19 cellular contexts compared by ENCODE assay signal in the genomic region with DNA sequence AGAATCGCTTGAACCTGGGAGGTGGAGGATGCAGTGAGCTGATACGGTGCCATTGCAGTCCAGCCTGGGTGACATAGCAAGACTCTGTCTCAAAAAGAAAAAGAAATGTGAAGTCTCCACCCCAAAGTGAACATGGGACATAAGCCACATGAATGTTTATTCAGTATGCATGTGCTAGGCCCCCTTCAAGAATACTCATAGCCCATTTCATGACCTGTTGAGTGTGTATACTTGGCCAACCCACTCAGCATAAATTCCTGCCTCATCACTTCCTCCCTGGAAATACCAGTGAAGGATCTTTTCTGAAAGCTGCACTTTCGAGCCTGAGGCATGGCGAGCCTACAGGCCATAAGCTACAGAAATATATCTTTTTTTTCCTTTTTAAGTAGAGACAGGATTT. TPM values are rescaled to one million over a fixed set of nuclear protein-coding genes. Genes with fewer than 3 reads are reported as not detected.
"Had no signal": no experiment of that assay in that cellular context is flagged by ENCODE, and none has a peak within 500 bp of the region (broad histone marks: within the 10 kb centered on the region; RNA-seq: fewer than 3 reads in every experiment).

No MANE protein-coding gene starts in this region.

RNA-seq across cellular contexts. Expression of a gene that starts 6.8 kb away (rescaled TPM):
- total RNA-seq: activated naive CD4-positive, alpha-beta T cell treated with anti-CD3 and anti-CD28 coated beads for 36 hours; activated naive CD4-positive, alpha-beta T cell treated with anti-CD3 and anti-CD28 coated beads, Interleukin-2, amount 50 U/mL, for 72 hours; activated naive CD8-positive, alpha-beta T cell treated with anti-CD3 and anti-CD28 coated beads for 36 hours; activated naive CD8-positive, alpha-beta T cell treated with anti-CD3 and anti-CD28 coated beads, Interleukin-2, amount 10 ng/mL, durations not matched to agents 7 days and 5 days; activated T-cell treated with anti-CD3 and anti-CD28 coated beads, Interleukin-2, amount 50 U/mL, for 4 hours; activated T-cell treated with anti-CD3 and anti-CD28 coated beads, Interleukin-2, amount 50 U/mL, for 72 hours; activated T-helper 1 cell treated with anti-CD3 and anti-CD28 coated beads, Interleukin-12 subunit alpha, Interleukin-12 subunit beta, Interleukin-2, Interleukin-4 antibody, amounts not matched to agents 30 ng/mL and 10 ng/mL and 1 ng/mL, durations not matched to agents 14 hours and 24 hours and 36 hours; activated T-helper 17 cell treated with anti-CD3 and anti-CD28 coated beads, Interleukin-2, amount 50 U/mL, for 72 hours; activated T-helper 2 cell treated with anti-CD3 and anti-CD28 coated beads, Interferon-gamma antibody, Interleukin-2, Interleukin-4, amounts not matched to agents 10 μg/mL and 5 μg/mL and 100 μg/mL, durations not matched to agents 14 hours and 24 hours and 36 hours; adrenal gland; aorta; ascending aorta; astrocyte; body of pancreas; breast epithelium; bronchial epithelial cell; cardiac muscle cell; cardiac septum had no signal
- polyA plus RNA-seq: adrenal gland, aorta, cardiac muscle cell had no signal

RNA-seq across cellular contexts. Expression of a gene that starts 18.0 kb away (rescaled TPM):
- total RNA-seq: activated naive CD4-positive, alpha-beta T cell treated with anti-CD3 and anti-CD28 coated beads for 36 hours; activated naive CD4-positive, alpha-beta T cell treated with anti-CD3 and anti-CD28 coated beads, Interleukin-2, amount 50 U/mL, for 72 hours; activated naive CD8-positive, alpha-beta T cell treated with anti-CD3 and anti-CD28 coated beads for 36 hours; activated naive CD8-positive, alpha-beta T cell treated with anti-CD3 and anti-CD28 coated beads, Interleukin-2, amount 10 ng/mL, durations not matched to agents 7 days and 5 days; activated T-cell treated with anti-CD3 and anti-CD28 coated beads, Interleukin-2, amount 50 U/mL, for 4 hours; activated T-cell treated with anti-CD3 and anti-CD28 coated beads, Interleukin-2, amount 50 U/mL, for 72 hours; activated T-helper 1 cell treated with anti-CD3 and anti-CD28 coated beads, Interleukin-12 subunit alpha, Interleukin-12 subunit beta, Interleukin-2, Interleukin-4 antibody, amounts not matched to agents 30 ng/mL and 10 ng/mL and 1 ng/mL, durations not matched to agents 14 hours and 24 hours and 36 hours; activated T-helper 17 cell treated with anti-CD3 and anti-CD28 coated beads, Interleukin-2, amount 50 U/mL, for 72 hours; activated T-helper 2 cell treated with anti-CD3 and anti-CD28 coated beads, Interferon-gamma antibody, Interleukin-2, Interleukin-4, amounts not matched to agents 10 μg/mL and 5 μg/mL and 100 μg/mL, durations not matched to agents 14 hours and 24 hours and 36 hours; adrenal gland; aorta; ascending aorta; body of pancreas; breast epithelium; bronchial epithelial cell; cardiac muscle cell; cardiac septum had no signal
- polyA plus RNA-seq: adipose tissue, adrenal gland, aorta, cardiac muscle cell had no signal

RNA-seq across cellular contexts. Expression of a gene that starts 24.5 kb away (rescaled TPM):
- total RNA-seq: activated naive CD4-positive, alpha-beta T cell treated with anti-CD3 and anti-CD28 coated beads for 36 hours; activated naive CD4-positive, alpha-beta T cell treated with anti-CD3 and anti-CD28 coated beads, Interleukin-2, amount 50 U/mL, for 72 hours; activated naive CD8-positive, alpha-beta T cell treated with anti-CD3 and anti-CD28 coated beads for 36 hours; activated naive CD8-positive, alpha-beta T cell treated with anti-CD3 and anti-CD28 coated beads, Interleukin-2, amount 10 ng/mL, durations not matched to agents 7 days and 5 days; activated T-cell treated with anti-CD3 and anti-CD28 coated beads, Interleukin-2, amount 50 U/mL, for 4 hours; activated T-cell treated with anti-CD3 and anti-CD28 coated beads, Interleukin-2, amount 50 U/mL, for 72 hours; activated T-helper 1 cell treated with anti-CD3 and anti-CD28 coated beads, Interleukin-12 subunit alpha, Interleukin-12 subunit beta, Interleukin-2, Interleukin-4 antibody, amounts not matched to agents 30 ng/mL and 10 ng/mL and 1 ng/mL, durations not matched to agents 14 hours and 24 hours and 36 hours; activated T-helper 17 cell treated with anti-CD3 and anti-CD28 coated beads, Interleukin-2, amount 50 U/mL, for 72 hours; activated T-helper 2 cell treated with anti-CD3 and anti-CD28 coated beads, Interferon-gamma antibody, Interleukin-2, Interleukin-4, amounts not matched to agents 10 μg/mL and 5 μg/mL and 100 μg/mL, durations not matched to agents 14 hours and 24 hours and 36 hours; adrenal gland; aorta; ascending aorta; astrocyte; body of pancreas; breast epithelium; bronchial epithelial cell; cardiac muscle cell; cardiac septum had no signal
- polyA plus RNA-seq: adipose tissue, adrenal gland, aorta, cardiac muscle cell had no signal

RNA-seq across cellular contexts. Expression of a gene that starts 45.3 kb away (rescaled TPM):
- total RNA-seq: activated naive CD4-positive, alpha-beta T cell treated with anti-CD3 and anti-CD28 coated beads for 36 hours; activated naive CD4-positive, alpha-beta T cell treated with anti-CD3 and anti-CD28 coated beads, Interleukin-2, amount 50 U/mL, for 72 hours; activated naive CD8-positive, alpha-beta T cell treated with anti-CD3 and anti-CD28 coated beads for 36 hours; activated naive CD8-positive, alpha-beta T cell treated with anti-CD3 and anti-CD28 coated beads, Interleukin-2, amount 10 ng/mL, durations not matched to agents 7 days and 5 days; activated T-cell treated with anti-CD3 and anti-CD28 coated beads, Interleukin-2, amount 50 U/mL, for 4 hours; activated T-cell treated with anti-CD3 and anti-CD28 coated beads, Interleukin-2, amount 50 U/mL, for 72 hours; activated T-helper 1 cell treated with anti-CD3 and anti-CD28 coated beads, Interleukin-12 subunit alpha, Interleukin-12 subunit beta, Interleukin-2, Interleukin-4 antibody, amounts not matched to agents 30 ng/mL and 10 ng/mL and 1 ng/mL, durations not matched to agents 14 hours and 24 hours and 36 hours; activated T-helper 17 cell treated with anti-CD3 and anti-CD28 coated beads, Interleukin-2, amount 50 U/mL, for 72 hours; activated T-helper 2 cell treated with anti-CD3 and anti-CD28 coated beads, Interferon-gamma antibody, Interleukin-2, Interleukin-4, amounts not matched to agents 10 μg/mL and 5 μg/mL and 100 μg/mL, durations not matched to agents 14 hours and 24 hours and 36 hours; adrenal gland; aorta; ascending aorta; astrocyte; body of pancreas; breast epithelium; bronchial epithelial cell; cardiac muscle cell; cardiac septum had no signal
- polyA plus RNA-seq: adipose tissue, adrenal gland, aorta, cardiac muscle cell had no signal

RNA-seq across cellular contexts. Expression of a gene that starts 49.5 kb away (rescaled TPM):
- total RNA-seq: activated naive CD4-positive, alpha-beta T cell treated with anti-CD3 and anti-CD28 coated beads for 36 hours; activated naive CD4-positive, alpha-beta T cell treated with anti-CD3 and anti-CD28 coated beads, Interleukin-2, amount 50 U/mL, for 72 hours; activated naive CD8-positive, alpha-beta T cell treated with anti-CD3 and anti-CD28 coated beads for 36 hours; activated naive CD8-positive, alpha-beta T cell treated with anti-CD3 and anti-CD28 coated beads, Interleukin-2, amount 10 ng/mL, durations not matched to agents 7 days and 5 days; activated T-cell treated with anti-CD3 and anti-CD28 coated beads, Interleukin-2, amount 50 U/mL, for 4 hours; activated T-cell treated with anti-CD3 and anti-CD28 coated beads, Interleukin-2, amount 50 U/mL, for 72 hours; activated T-helper 1 cell treated with anti-CD3 and anti-CD28 coated beads, Interleukin-12 subunit alpha, Interleukin-12 subunit beta, Interleukin-2, Interleukin-4 antibody, amounts not matched to agents 30 ng/mL and 10 ng/mL and 1 ng/mL, durations not matched to agents 14 hours and 24 hours and 36 hours; activated T-helper 17 cell treated with anti-CD3 and anti-CD28 coated beads, Interleukin-2, amount 50 U/mL, for 72 hours; activated T-helper 2 cell treated with anti-CD3 and anti-CD28 coated beads, Interferon-gamma antibody, Interleukin-2, Interleukin-4, amounts not matched to agents 10 μg/mL and 5 μg/mL and 100 μg/mL, durations not matched to agents 14 hours and 24 hours and 36 hours; adrenal gland; aorta; ascending aorta; astrocyte; body of pancreas; breast epithelium; bronchial epithelial cell; cardiac muscle cell; cardiac septum had no signal
- polyA plus RNA-seq: adipose tissue, adrenal gland, aorta, cardiac muscle cell had no signal
